In genomic region chr5:38692780-38693507, GRCh38 we compare ENCODE assay signal across 1 cellular context.
A peak's percentile ranks its signal among the peaks of the same experiment; 100 is the strongest.
TF ChIP-seq lines count a peak whose summit lies in the region.

No MANE protein-coding gene starts in this region.

TF ChIP-seq in HEK293, 187 proteins besides CTCF, POLR2A, EP300 and RAD21 (continued from another document and continues in another):
- no peak for TF ChIP-seq ZNF704 (tag by site-specific recombination; IDR thresholded peaks at IDR 0.05)
- no peak for TF ChIP-seq ZNF747 (tag by site-specific recombination; IDR thresholded peaks at IDR 0.05)
- no peak for TF ChIP-seq YY1 (tag by site-specific recombination; IDR thresholded peaks at IDR 0.05)
- TF ChIP-seq REST (tag by site-specific recombination; IDR thresholded peaks at IDR 0.05): no peak
- TF ChIP-seq BCL6B (tag by site-specific recombination; IDR thresholded peaks at IDR 0.05): no peak
- 0 out of 2 replicates have a peak, but pooled peaks have one; percentile 22 for TF ChIP-seq ZSCAN30 (tag by site-specific recombination; IDR thresholded peaks at IDR 0.05)
- TF ChIP-seq AEBP2 (tag by site-specific recombination; IDR thresholded peaks at IDR 0.05; ENCODE audit: borderline replicate concordance): no peak
- no peak for TF ChIP-seq SCRT2 (tag by site-specific recombination; IDR thresholded peaks at IDR 0.05)
- no peak for TF ChIP-seq ZNF10 (tag by site-specific recombination; IDR thresholded peaks at IDR 0.05)
- TF ChIP-seq ZNF544 (tag by site-specific recombination; IDR thresholded peaks at IDR 0.05): no peak
- TF ChIP-seq PRDM10 (tag by site-specific recombination; IDR thresholded peaks at IDR 0.05): peak; percentile 65
- TF ChIP-seq ZBTB1 (tag by site-specific recombination; IDR thresholded peaks at IDR 0.05): no peak
- no peak for TF ChIP-seq ZNF670 (tag by site-specific recombination; IDR thresholded peaks at IDR 0.05; ENCODE audit: low read depth)
- no peak for TF ChIP-seq ZNF280D (tag by site-specific recombination; IDR thresholded peaks at IDR 0.05)
- 0 out of 2 replicates have a peak, but pooled peaks have one; percentile 17 for TF ChIP-seq ZNF18 (tag by site-specific recombination; IDR thresholded peaks at IDR 0.05)
- TF ChIP-seq ZNF768 (tag by site-specific recombination; IDR thresholded peaks at IDR 0.05): no peak
- no peak for TF ChIP-seq ZNF112 (tag by site-specific recombination; IDR thresholded peaks at IDR 0.05)
- no peak for TF ChIP-seq HIC1 (tag by site-specific recombination; IDR thresholded peaks at IDR 0.05)
- TF ChIP-seq HOXD13 (CRISPR knock-in tag; IDR thresholded peaks at IDR 0.05; ENCODE audit: borderline replicate concordance): no peak
- no peak for TF ChIP-seq ZNF221 (tag by site-specific recombination; IDR thresholded peaks at IDR 0.05; ENCODE audit: borderline replicate concordance)
- TF ChIP-seq ATF2 (tag by site-specific recombination; IDR thresholded peaks at IDR 0.05; ENCODE audit: low read depth): no peak
- TF ChIP-seq ZBTB44 (tag by site-specific recombination; IDR thresholded peaks at IDR 0.05): peak; percentile 95
- TF ChIP-seq OSR2 (tag by site-specific recombination; IDR thresholded peaks at IDR 0.05): no peak
- no peak for TF ChIP-seq ZNF514 (tag by site-specific recombination; IDR thresholded peaks at IDR 0.05)
- TF ChIP-seq ZNF843 (tag by site-specific recombination; IDR thresholded peaks at IDR 0.05): 0 out of 2 replicates have a peak, but pooled peaks have one; percentile 25
- TF ChIP-seq ZNF37A (tag by site-specific recombination; IDR thresholded peaks at IDR 0.05): no peak
- no peak for TF ChIP-seq ZNF488 (tag by site-specific recombination; IDR thresholded peaks at IDR 0.05)
- TF ChIP-seq KLF17 (tag by site-specific recombination; IDR thresholded peaks at IDR 0.05): no peak
- TF ChIP-seq FEZF1 (tag by site-specific recombination; IDR thresholded peaks at IDR 0.05): peak; percentile 49; the same call in 1 of the 2 replicates
